In the genomic region with DNA sequence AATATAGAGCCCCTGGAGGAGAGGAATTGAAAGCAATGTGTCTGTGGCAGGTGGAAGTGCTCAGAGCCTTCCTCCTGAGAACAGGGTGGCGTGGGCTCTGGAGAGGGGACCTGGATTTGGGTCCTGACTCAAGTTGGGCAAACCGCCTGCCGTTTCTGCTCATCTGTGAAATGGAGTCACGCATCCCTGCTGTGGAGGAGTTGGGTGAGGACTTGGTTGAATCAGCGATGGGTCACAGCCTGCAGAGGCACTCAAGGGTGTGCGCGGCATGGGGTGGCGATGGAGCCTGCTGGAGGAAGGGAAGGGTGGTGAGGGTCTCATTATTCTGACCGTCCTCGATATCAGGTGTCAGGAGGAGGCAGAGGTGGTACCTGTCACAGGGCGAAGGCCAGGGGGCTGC, we compare ENCODE assay signal across 18 cellular contexts. TPM values are rescaled to one million over a fixed set of nuclear protein-coding genes. Genes with fewer than 3 reads are reported as not detected.
A peak's percentile ranks its signal among the peaks of the same experiment; 100 is the strongest.
DNase-seq lines count a peak whose midpoint lies in the region; ATAC-seq, FAIRE-seq and TF ChIP-seq lines count a peak whose summit lies in the region.
"Had no signal": no experiment of that assay in that cellular context is flagged by ENCODE, and none has a peak within 500 bp of the region (broad histone marks: within the 10 kb centered on the region; RNA-seq: fewer than 3 reads in every experiment).

No MANE protein-coding gene starts in this region.

- no peak overlapping the region for H3K18ac ChIP-seq in H1 (ENCODE audit: extremely low read depth, low read length)

- CTCF ChIA-PET in H1 (lab: Charles Lee; ENCODE audit: partially characterized antibody) = interaction anchor here (0.8 to 1.2 kb wide), 2 partner anchors 73 to 289 kb away, joined by 3 read pairs; no protein-coding TSS in a partner anchor

- H3K27ac Mint-ChIP-seq in activated naive CD4-positive, alpha-beta T cell treated with anti-CD3 and anti-CD28 coated beads, Interleukin-2, amount 50 U/mL, for 24 hours = peak overlapping the region; percentile 2
- peak overlapping the region; percentile 89 to 94 for H3K27ac Mint-ChIP-seq in stimulated activated naive CD8-positive, alpha-beta T cell treated with anti-CD3 and anti-CD28 coated beads, Interleukin-15, amount 100 ng/mL, for 72 hours

- H3K4me2 ChIP-seq in OCI-LY1 (ENCODE audit: low read length) = peak overlapping the region; percentile 42; the same call in 1 of the 2 replicates
- H3K4me2 ChIP-seq in H1 (ENCODE audit: insufficient read depth in 1 of 2, low read depth in 2 of 2, low read length in 2 of 2) = no peak overlapping the region

- H2BK15ac ChIP-seq in H1 (ENCODE audit: low read length) = peak overlapping the region; percentile 81; the same call in 1 of the 2 replicates

- peaks cover 19% of the 10 kb centered on the region for H3K4me1 ChIP-seq in OCI-LY1 (ENCODE audit: insufficient read depth, low read length, severe bottlenecking)
- peaks cover 0 to 3% (median under 1%) of the 10 kb centered on the region in 4 experiments; a peak in 3 of 7 replicates for H3K4me1 ChIP-seq in H1 (replicated peaks in 1 of 4; ENCODE audit: control insufficient read depth in 3 of 4, insufficient read depth in 4 of 4, low read length in 3 of 4)
- H3K4me1 ChIP-seq in Peyer's patch = no peaks in the 10 kb centered on the region
- H3K4me1 ChIP-seq in esophagus muscularis mucosa = peaks cover 0 to 5% (median 0%) of the 10 kb centered on the region in 4 donors
- H3K4me1 ChIP-seq: tibial artery had no signal

- no peak overlapping the region for H3K14ac ChIP-seq in H1 (ENCODE audit: insufficient read length)

- H3K9ac ChIP-seq in OCI-LY1 (ENCODE audit: low read length) = peak overlapping the region; percentile 1; the same call in 1 of the 2 replicates
- no peak overlapping the region; a peak in 1 of 7 replicates for H3K9ac ChIP-seq in H1 (replicated peaks in 1 of 4; ENCODE audit: extremely low read depth in 1 of 4, low read depth in 3 of 4, low read length in 3 of 4)

- no peak for TF ChIP-seq CTCF in OCI-LY1 (IDR thresholded peaks at IDR 0.05; ENCODE audit: low read length)
- no peak for TF ChIP-seq CTCF in H1 (IDR thresholded peaks at IDR 0.05; ENCODE audit: control extremely low read depth in 1 of 3, insufficient read depth in 1 of 3, low read depth in 1 of 3, low read length in 3 of 3)
- no peak for TF ChIP-seq CTCF in Peyer's patch (IDR thresholded peaks at IDR 0.05)
- TF ChIP-seq CTCF in esophagus muscularis mucosa (IDR thresholded peaks at IDR 0.05) = no peak

- H2AFZ ChIP-seq in OCI-LY1 (ENCODE audit: low read length) (no peak overlapping the region), H1 (ENCODE audit: low read length) (no peak overlapping the region)

- H3K9me3 Mint-ChIP-seq in activated naive CD4-positive, alpha-beta T cell treated with anti-CD3 and anti-CD28 coated beads, Interleukin-2, amount 50 U/mL, for 24 hours = no peaks in the 10 kb centered on the region
- no peaks in the 10 kb centered on the region for H3K9me3 Mint-ChIP-seq in stimulated activated naive CD8-positive, alpha-beta T cell treated with anti-CD3 and anti-CD28 coated beads, Interleukin-15, amount 100 ng/mL, for 72 hours
- H3K9me3 Mint-ChIP-seq: brain had no signal

- no peak for FAIRE-seq in H1 (lab: Jason Lieb, UNC)
- FAIRE-seq: frontal cortex had no signal

- TF ChIP-seq EP300 in H1 (IDR thresholded peaks at IDR 0.05; ENCODE audit: borderline replicate concordance in 1 of 2, low read depth in 2 of 2, low read length in 2 of 2) (no peak), esophagus muscularis mucosa (IDR thresholded peaks at IDR 0.05) (no peak)

- H2BK20ac ChIP-seq in H1 (ENCODE audit: low read length) = no peak overlapping the region

- H4K20me1 ChIP-seq in OCI-LY1 (ENCODE audit: insufficient read depth, low read length) (no peaks in the 10 kb centered on the region), H1 (replicated peaks in 1 of 2; ENCODE audit: control insufficient read depth in 1 of 2, insufficient read depth in 2 of 2, low read length in 2 of 2) (no peaks in the 10 kb centered on the region)

- H3K27ac ChIP-seq in OCI-LY1 (ENCODE audit: low read depth, low read length, poor library complexity, severe bottlenecking) (no peak overlapping the region), H1 (ENCODE audit: low read depth, low read length) (no peak overlapping the region), Peyer's patch (no peak overlapping the region), esophagus muscularis mucosa (replicated peaks in 1 of 4) (no peak overlapping the region)
- H3K27ac ChIP-seq: tibial artery had no signal

- intact Hi-C loops in esophagus muscularis mucosa (cut with DNase I) = no loop called here

- H3K79me1 ChIP-seq in H1 (ENCODE audit: low read depth, low read length) = no peaks in the 10 kb centered on the region

- H3K36me3 Mint-ChIP-seq in activated naive CD4-positive, alpha-beta T cell treated with anti-CD3 and anti-CD28 coated beads, Interleukin-2, amount 50 U/mL, for 24 hours = no peaks in the 10 kb centered on the region
- H3K36me3 Mint-ChIP-seq: brain had no signal

- H3K27me3 ChIP-seq in OCI-LY1 (ENCODE audit: insufficient read depth, low read length) (0 out of 2 replicates have a peak, but pooled peaks cover 4% of the 10 kb centered on the region), H1 (replicated peaks in 1 of 4; ENCODE audit: control insufficient read depth in 3 of 4, extremely low read depth in 1 of 4, insufficient read depth in 3 of 4, low read length in 3 of 4) (no peaks in the 10 kb centered on the region), Peyer's patch (no peaks in the 10 kb centered on the region), esophagus muscularis mucosa (peaks cover 0 to 31% (median 0%) of the 10 kb centered on the region in 4 donors)

- H3K23ac ChIP-seq in H1 (ENCODE audit: insufficient read length) = no peak overlapping the region

- no peak overlapping the region for H4K91ac ChIP-seq in H1 (replicated peaks; ENCODE audit: insufficient read length, low read length)

- peak overlapping the region; percentile 39; the same call in 1 of the 2 replicates for H2BK12ac ChIP-seq in H1 (ENCODE audit: low read depth, low read length)

- H3K4me1 Mint-ChIP-seq in activated naive CD4-positive, alpha-beta T cell treated with anti-CD3 and anti-CD28 coated beads, Interleukin-2, amount 50 U/mL, for 24 hours = peaks cover 18% of the 10 kb centered on the region
- peaks cover 24% of the 10 kb centered on the region for H3K4me1 Mint-ChIP-seq in stimulated activated naive CD8-positive, alpha-beta T cell treated with anti-CD3 and anti-CD28 coated beads, Interleukin-15, amount 100 ng/mL, for 72 hours

- peak overlapping the region; percentile 88; the same call in 1 of the 2 replicates for H4K8ac ChIP-seq in H1 (ENCODE audit: extremely low read depth, insufficient read depth, low read length)

- H3K36me3 ChIP-seq in OCI-LY1 (ENCODE audit: insufficient read depth, low read length) (no peaks in the 10 kb centered on the region), H1 (ENCODE audit: control insufficient read depth in 2 of 4, insufficient read depth in 4 of 4, low read length in 3 of 4) (no peaks in the 10 kb centered on the region), Peyer's patch (no peaks in the 10 kb centered on the region), esophagus muscularis mucosa (no peaks in the 10 kb centered on the region)
- H3K36me3 ChIP-seq: tibial artery had no signal

- peak overlapping the region; percentile 53 for H3K4ac ChIP-seq in H1 (replicated peaks; ENCODE audit: insufficient read length, low read depth, low read length)

- 96% methylated on average over 11 of the region's 11 CpGs; no CpG with 5 or more reads in 1 of the 2 experiments for WGBS in H1 (ENCODE audit: extremely low coverage in 1 of 2, insufficient coverage in 1 of 2, insufficient read length in 1 of 2, insufficient replicate concordance in 2 of 2, low coverage in 1 of 2, low lambda C conversion rate in 2 of 2, missing lambda C conversion rate in 1 of 2), 2 experiments
- 77% methylated on average over 6 of the region's 11 CpGs for WGBS in esophagus muscularis mucosa

- H3K79me2 ChIP-seq in OCI-LY1 (ENCODE audit: insufficient read depth, low read length) (no peaks in the 10 kb centered on the region), H1 (ENCODE audit: control insufficient read depth in 1 of 2, insufficient read depth in 2 of 2, low read length in 2 of 2) (no peaks in the 10 kb centered on the region)

- H3K4me3 Mint-ChIP-seq in activated naive CD4-positive, alpha-beta T cell treated with anti-CD3 and anti-CD28 coated beads, Interleukin-2, amount 50 U/mL, for 24 hours = peak overlapping the region; percentile 76
- H3K4me3 Mint-ChIP-seq in stimulated activated naive CD8-positive, alpha-beta T cell treated with anti-CD3 and anti-CD28 coated beads, Interleukin-15, amount 100 ng/mL, for 72 hours = peak overlapping the region; percentile 77 to 84
- H3K4me3 Mint-ChIP-seq: brain had no signal

- no peak overlapping the region for H2BK5ac ChIP-seq in H1 (ENCODE audit: low read depth, low read length)

- no peaks in the 10 kb centered on the region for H3F3A ChIP-seq in OCI-LY1 (ENCODE audit: insufficient read depth, low read length)

- no peak overlapping the region for H4K5ac ChIP-seq in H1 (ENCODE audit: insufficient read length, low read depth, low read length)

- POLR2A ChIA-PET in H1 (lab: Charles Lee; ENCODE audit: partially characterized antibody) = interaction anchor here (1.1 kb wide), 1 partner anchor 25 kb away, joined by 3 read pairs; no protein-coding TSS in a partner anchor

- H3K56ac ChIP-seq in H1 (replicated peaks; ENCODE audit: insufficient read length, low read depth, low read length) = no peak overlapping the region

- H3K23me2 ChIP-seq in H1 (ENCODE audit: low read depth, low read length) = no peaks in the 10 kb centered on the region

- H3K9me3 ChIP-seq in OCI-LY1 (ENCODE audit: low read length) (no peaks in the 10 kb centered on the region), H1 (ENCODE audit: insufficient read depth in 2 of 2, low read depth in 1 of 2, low read length in 1 of 2) (no peaks in the 10 kb centered on the region; a peak in 1 of 4 replicates), Peyer's patch (no peaks in the 10 kb centered on the region), esophagus muscularis mucosa (no peaks in the 10 kb centered on the region)
- H3K9me3 ChIP-seq: tibial artery had no signal

- peak; percentile 16 for ATAC-seq in stimulated activated naive CD8-positive, alpha-beta T cell treated with anti-CD3 and anti-CD28 coated beads, Interleukin-15, amount 100 ng/mL, for 72 hours
- ATAC-seq: left lobe of liver had no signal

- H2BK120ac ChIP-seq in H1 (replicated peaks; ENCODE audit: low read depth, low read length) = no peak overlapping the region

- H2AK5ac ChIP-seq in H1 (ENCODE audit: low read depth, low read length) = no peak overlapping the region

- TF ChIP-seq RAD21 in H1 (IDR thresholded peaks at IDR 0.05 in 1 of 2, conservative IDR thresholded peaks at IDR 0.05 in 1 of 2; ENCODE audit: low read depth in 2 of 2, low read length in 2 of 2) = no peak

- no peak for DNase-seq in activated naive CD4-positive, alpha-beta T cell treated with Interleukin-2 at 50 U/mL for 16 hours
- DNase-seq in H1 (ENCODE audit: low read depth in 1 of 2, low spot score in 2 of 2) (no peak), Peyer's patch (no peak), esophagus muscularis mucosa (ENCODE audit: extremely low spot score) (no peak), kidney tubule cell (ENCODE audit: low spot score) (no peak)
- no peak for DNase-seq in stimulated activated naive CD8-positive, alpha-beta T cell treated with anti-CD3 and anti-CD28 coated beads, Interleukin-15, amount 100 ng/mL, for 72 hours
- DNase-seq: AML-193; HCEC 1CT; NCI-H526 treated with DMSO at 0.1 percent for 48 hours; stimulated activated CD4-positive, alpha-beta T cell treated with anti-CD3 and anti-CD28 coated beads, Interleukin-4, amount 100 ng/mL, for 24 hours; T1000; tibial artery had no signal

- no peaks in the 10 kb centered on the region for H3K27me3 Mint-ChIP-seq in activated naive CD4-positive, alpha-beta T cell treated with anti-CD3 and anti-CD28 coated beads, Interleukin-2, amount 50 U/mL, for 24 hours
- H3K27me3 Mint-ChIP-seq in stimulated activated naive CD8-positive, alpha-beta T cell treated with anti-CD3 and anti-CD28 coated beads, Interleukin-15, amount 100 ng/mL, for 72 hours = no peaks in the 10 kb centered on the region

- no peaks in the 10 kb centered on the region for H3K9me2 ChIP-seq in OCI-LY1 (ENCODE audit: low read depth, low read length)

- H3K4me3 ChIP-seq in OCI-LY1 (ENCODE audit: low read depth, low read length, poor library complexity, severe bottlenecking) (peak overlapping the region; percentile 43), H1 (ENCODE audit: extremely low read depth in 1 of 4, insufficient read depth in 2 of 4, low read depth in 3 of 4, low read length in 4 of 4) (no peak overlapping the region), Peyer's patch (peak overlapping the region in 1 of 4 donors; percentile 9), esophagus muscularis mucosa (no peak overlapping the region)
- H3K4me3 ChIP-seq: tibial artery had no signal

- TF ChIP-seq POLR2A in H1 (IDR thresholded peaks at IDR 0.05; ENCODE audit: control extremely low read depth in 1 of 2, low read depth in 2 of 2, low read length in 2 of 2) = no peak
- TF ChIP-seq POLR2A in Peyer's patch (IDR thresholded peaks at IDR 0.05) = no peak
- no peak for TF ChIP-seq POLR2A in esophagus muscularis mucosa (IDR thresholded peaks at IDR 0.05; ENCODE audit: low read depth)

RNA-seq across cellular contexts. Expression of a gene that starts 3.1 kb away (rescaled TPM):
- 1.3 and 1.6 TPM in 2 replicates for total RNA-seq in H1 (2021; fragmentation: NEBNext Ultra II Directional; extraction: Animal tissue kit (Norgen Biotek cat#: 25700))
- polyA plus RNA-seq in H1 (2011; rRNA removed) = 1.2 and 2.3 TPM in 2 replicates
- 1.8 TPM for polyA plus RNA-seq in H1 (2011; cell fraction: cytosol; rRNA removed)
- polyA plus RNA-seq in H1 (2011; cell fraction: nucleus; rRNA removed) = 4.1 TPM
- polyA plus RNA-seq in H1 (2012, experiment 1 of 2) = 0.64 to 0.78 TPM (median 0.70 TPM) in 4 replicates
- 0.46 TPM for polyA plus RNA-seq in H1 (2012, experiment 2 of 2)
- polyA plus RNA-seq in H1 (2013, experiment 1 of 2) = 0.51 TPM
- 0.33 TPM for polyA plus RNA-seq in H1 (2013, experiment 2 of 2)
- polyA minus RNA-seq in H1 (2011; rRNA and poly(A)+ RNA removed) = 0.17 and 0.25 TPM in 2 replicates
- polyA minus RNA-seq in H1 (2011; cell fraction: cytosol; rRNA and poly(A)+ RNA removed) = 1.9 TPM
- 0.90 TPM for polyA minus RNA-seq in H1 (2011; cell fraction: nucleus; rRNA and poly(A)+ RNA removed)
- total RNA-seq in Peyer's patch = 1 to 10 TPM in 1 of 4 donors, not detected in 3; 1.8 TPM
- under 1 TPM in 3 of 4 donors, not detected in 1; 0.42 to 0.83 (median 0.80) TPM for total RNA-seq in esophagus muscularis mucosa
- total RNA-seq: frontal cortex, left lobe of liver, skeletal muscle tissue had no signal

RNA-seq across cellular contexts. Expression of a gene that starts 7.2 kb away (rescaled TPM):
- 63.8 and 68.0 TPM in 2 replicates for total RNA-seq in H1 (2021; fragmentation: NEBNext Ultra II Directional; extraction: Animal tissue kit (Norgen Biotek cat#: 25700))
- polyA plus RNA-seq in H1 (2011; rRNA removed) = 44.6 and 81.6 TPM in 2 replicates
- polyA plus RNA-seq in H1 (2011; cell fraction: cytosol; rRNA removed) = 60.1 TPM
- polyA plus RNA-seq in H1 (2011; cell fraction: nucleus; rRNA removed) = 466 TPM
- 65.5 to 73.4 TPM (median 68.4 TPM) in 4 replicates for polyA plus RNA-seq in H1 (2012, experiment 1 of 2)
- 42.0 TPM for polyA plus RNA-seq in H1 (2012, experiment 2 of 2)
- polyA plus RNA-seq in H1 (2013, experiment 1 of 2) = 52.5 TPM
- polyA plus RNA-seq in H1 (2013, experiment 2 of 2) = 44.5 TPM
- 38.9 and 40.4 TPM in 2 replicates for polyA minus RNA-seq in H1 (2011; rRNA and poly(A)+ RNA removed)
- 37.3 TPM for polyA minus RNA-seq in H1 (2011; cell fraction: cytosol; rRNA and poly(A)+ RNA removed)
- polyA minus RNA-seq in H1 (2011; cell fraction: nucleus; rRNA and poly(A)+ RNA removed) = 82.2 TPM
- 100 to 1,000 TPM in 2 of 4 donors, 10 to 100 TPM in 2; 61.3 to 169 (median 97.0) TPM for total RNA-seq in Peyer's patch
- 10 to 100 TPM; 15.6 to 39.6 (median 21.8) TPM for total RNA-seq in esophagus muscularis mucosa

RNA-seq across cellular contexts. Expression of a gene that starts 45.8 kb away (rescaled TPM):
- not detected in 2 replicates for total RNA-seq in H1 (2021; fragmentation: NEBNext Ultra II Directional; extraction: Animal tissue kit (Norgen Biotek cat#: 25700))
- polyA plus RNA-seq in H1 (2011; rRNA removed) = not detected in 2 replicates
- polyA plus RNA-seq in H1 (2011; cell fraction: cytosol; rRNA removed) = not detected
- not detected for polyA plus RNA-seq in H1 (2011; cell fraction: nucleus; rRNA removed)
- polyA plus RNA-seq in H1 (2012, experiment 1 of 2) = not detected in 4 replicates
- polyA plus RNA-seq in H1 (2012, experiment 2 of 2) = not detected
- not detected for polyA plus RNA-seq in H1 (2013, experiment 1 of 2)
- not detected for polyA plus RNA-seq in H1 (2013, experiment 2 of 2)
- 0.02 TPM in 1 of 2 replicates, not detected in the other for polyA minus RNA-seq in H1 (2011; rRNA and poly(A)+ RNA removed)
- not detected for polyA minus RNA-seq in H1 (2011; cell fraction: cytosol; rRNA and poly(A)+ RNA removed)
- not detected for polyA minus RNA-seq in H1 (2011; cell fraction: nucleus; rRNA and poly(A)+ RNA removed)
- total RNA-seq in Peyer's patch = not detected
- total RNA-seq in esophagus muscularis mucosa = not detected
- total RNA-seq: frontal cortex, left lobe of liver, skeletal muscle tissue had no signal

RNA-seq across cellular contexts. Expression of a gene that starts 48.9 kb away (rescaled TPM):
- total RNA-seq in H1 (2021; fragmentation: NEBNext Ultra II Directional; extraction: Animal tissue kit (Norgen Biotek cat#: 25700)) = 0.09 and 0.27 TPM in 2 replicates
- polyA plus RNA-seq in H1 (2011; rRNA removed) = 0.06 and 0.15 TPM in 2 replicates
- 0.12 TPM for polyA plus RNA-seq in H1 (2011; cell fraction: cytosol; rRNA removed)
- 0.58 TPM for polyA plus RNA-seq in H1 (2011; cell fraction: nucleus; rRNA removed)
- polyA plus RNA-seq in H1 (2012, experiment 1 of 2) = 0.36 to 2.1 TPM (median 0.61 TPM) in 4 replicates
- polyA plus RNA-seq in H1 (2012, experiment 2 of 2) = 0.25 TPM
- 0.10 TPM for polyA plus RNA-seq in H1 (2013, experiment 1 of 2)
- polyA plus RNA-seq in H1 (2013, experiment 2 of 2) = 0.13 TPM
- polyA minus RNA-seq in H1 (2011; rRNA and poly(A)+ RNA removed) = 0.13 and 0.20 TPM in 2 replicates
- not detected for polyA minus RNA-seq in H1 (2011; cell fraction: cytosol; rRNA and poly(A)+ RNA removed)
- not detected for polyA minus RNA-seq in H1 (2011; cell fraction: nucleus; rRNA and poly(A)+ RNA removed)
- total RNA-seq in Peyer's patch (not detected), esophagus muscularis mucosa (under 1 TPM in 2 of 4 donors, not detected in 2; 0.66 to 0.78 TPM)
- total RNA-seq: left lobe of liver, skeletal muscle tissue had no signal

RNA-seq across cellular contexts. Expression of a gene that starts 49.0 kb away (rescaled TPM):
- 55.7 and 58.5 TPM in 2 replicates for total RNA-seq in H1 (2021; fragmentation: NEBNext Ultra II Directional; extraction: Animal tissue kit (Norgen Biotek cat#: 25700))
- polyA plus RNA-seq in H1 (2011; rRNA removed) = 18.2 and 25.0 TPM in 2 replicates
- polyA plus RNA-seq in H1 (2011; cell fraction: cytosol; rRNA removed) = 34.1 TPM
- polyA plus RNA-seq in H1 (2011; cell fraction: nucleus; rRNA removed) = 16.4 TPM
- 30.7 to 44.0 TPM (median 34.1 TPM) in 4 replicates for polyA plus RNA-seq in H1 (2012, experiment 1 of 2)
- 4.5 TPM for polyA plus RNA-seq in H1 (2012, experiment 2 of 2)
- polyA plus RNA-seq in H1 (2013, experiment 1 of 2) = 26.5 TPM
- 28.9 TPM for polyA plus RNA-seq in H1 (2013, experiment 2 of 2)
- 54.2 and 75.7 TPM in 2 replicates for polyA minus RNA-seq in H1 (2011; rRNA and poly(A)+ RNA removed)
- polyA minus RNA-seq in H1 (2011; cell fraction: cytosol; rRNA and poly(A)+ RNA removed) = 24.4 TPM
- 18.6 TPM for polyA minus RNA-seq in H1 (2011; cell fraction: nucleus; rRNA and poly(A)+ RNA removed)
- total RNA-seq in Peyer's patch (10 to 100 TPM in 3 of 4 donors, 1 to 10 TPM in 1; 8.4 to 25.0 (median 10.8) TPM), esophagus muscularis mucosa (10 to 100 TPM in 3 of 4 donors, 1 to 10 TPM in 1; 7.1 to 14.6 (median 11.4) TPM)
